In the genomic region with DNA sequence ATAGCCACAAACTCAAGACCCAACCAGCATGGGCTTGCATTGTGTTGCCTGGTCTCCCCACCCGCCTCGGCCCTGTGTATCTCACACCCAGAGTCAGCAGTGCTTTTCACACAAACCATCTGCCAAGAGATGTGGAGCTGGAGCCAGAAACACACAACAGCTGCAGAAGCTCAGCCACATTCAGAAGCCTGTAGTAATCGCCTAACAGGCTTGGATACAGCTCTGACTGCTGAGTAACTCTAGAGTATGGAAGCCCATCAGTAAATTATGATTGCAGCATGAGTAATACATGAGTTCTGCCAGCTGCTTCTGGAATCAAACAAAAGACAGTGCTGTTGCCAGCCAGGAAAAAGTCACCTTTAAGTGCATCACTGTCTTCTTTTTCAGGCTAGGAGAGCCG, we compare ENCODE assay signal across 9 cellular contexts. TPM values are rescaled to one million over a fixed set of nuclear protein-coding genes. Genes with fewer than 3 reads are reported as not detected.
DNase-seq lines count a peak whose midpoint lies in the region; ATAC-seq and TF ChIP-seq lines count a peak whose summit lies in the region.
"Had no signal": no experiment of that assay in that cellular context is flagged by ENCODE, and none has a peak within 500 bp of the region (broad histone marks: within the 10 kb centered on the region; RNA-seq: fewer than 3 reads in every experiment).

No MANE protein-coding gene starts in this region.

- intact Hi-C loops in mucosa of descending colon (cut with DNase I, micrococcal nuclease): no loop called here

- H3K4me3 ChIP-seq in AG04449 (ENCODE audit: low read depth, low read length): no peak overlapping the region
- H3K4me3 ChIP-seq in mucosa of descending colon: no peak overlapping the region
- H3K4me3 ChIP-seq in BE2C (ENCODE audit: low read depth, low read length): no peak overlapping the region

- H3K4me3 Mint-ChIP-seq in stimulated activated effector memory CD8-positive, alpha-beta T cell treated with anti-CD3 and anti-CD28 coated beads, Interleukin-12 subunit alpha, Interleukin-12 subunit beta, amount 100 ng/mL, for 72 hours: no peak overlapping the region

- CTCF ChIA-PET in AG04449 (lab: Yijun Ruan, JAX): interaction anchor here (1.1 to 2.5 kb wide), 2 partner anchors 12 to 152 kb away, joined by 3 to 9 read pairs; no protein-coding TSS in a partner anchor

- no peaks in the 10 kb centered on the region for H3K9me3 Mint-ChIP-seq in stimulated activated effector memory CD8-positive, alpha-beta T cell treated with anti-CD3 and anti-CD28 coated beads, Interleukin-12 subunit alpha, Interleukin-12 subunit beta, amount 100 ng/mL, for 72 hours

- H3K4me1 ChIP-seq in mucosa of descending colon (ENCODE audit: low read depth) (peaks cover 6% of the 10 kb centered on the region), BE2C (no peaks in the 10 kb centered on the region)

- TF ChIP-seq POLR2A in erythroblast (IDR thresholded peaks at IDR 0.05; ENCODE audit: low read length): no peak

- H3K27ac Mint-ChIP-seq in stimulated activated effector memory CD8-positive, alpha-beta T cell treated with anti-CD3 and anti-CD28 coated beads, Interleukin-12 subunit alpha, Interleukin-12 subunit beta, amount 100 ng/mL, for 72 hours: no peak overlapping the region

- no peaks in the 10 kb centered on the region for H3K4me1 Mint-ChIP-seq in stimulated activated effector memory CD8-positive, alpha-beta T cell treated with anti-CD3 and anti-CD28 coated beads, Interleukin-12 subunit alpha, Interleukin-12 subunit beta, amount 100 ng/mL, for 72 hours

- TF ChIP-seq CTCF in AG04449 (IDR thresholded peaks at IDR 0.05; ENCODE audit: insufficient read depth, low read length, missing control alignments) (no peak), mucosa of descending colon (IDR thresholded peaks at IDR 0.05) (no peak), BE2C (IDR thresholded peaks at IDR 0.05; ENCODE audit: low read depth, low read length) (no peak)

- H3K9me3 ChIP-seq in mucosa of descending colon (no peaks in the 10 kb centered on the region), BE2C (no peaks in the 10 kb centered on the region; the same call in 1 of the 2 replicates)

- H3K36me3 ChIP-seq in mucosa of descending colon (ENCODE audit: low read depth): no peaks in the 10 kb centered on the region
- no peaks in the 10 kb centered on the region for H3K36me3 ChIP-seq in BE2C

- POLR2A ChIA-PET in AG04449 (lab: Yijun Ruan, JAX): interaction anchor here (0.9 to 1.2 kb wide), 4 partner anchors 30 to 92 kb away, joined by 3 to 7 read pairs (median 4); no protein-coding TSS in a partner anchor

- ATAC-seq in mucosa of descending colon: peak; percentile 91
- ATAC-seq in stimulated activated effector memory CD8-positive, alpha-beta T cell treated with anti-CD3 and anti-CD28 coated beads, Interleukin-12 subunit alpha, Interleukin-12 subunit beta, amount 100 ng/mL, for 72 hours: no peak

- H3K27me3 ChIP-seq in BE2C: no peaks in the 10 kb centered on the region

- no peaks in the 10 kb centered on the region for H3K36me3 Mint-ChIP-seq in stimulated activated effector memory CD8-positive, alpha-beta T cell treated with anti-CD3 and anti-CD28 coated beads, Interleukin-12 subunit alpha, Interleukin-12 subunit beta, amount 100 ng/mL, for 72 hours

- DNase-seq in AG04449 (ENCODE audit: low read depth, low spot score): peak; percentile 74
- peak; percentile 66 for DNase-seq in NCI-H1092 treated with DMSO at 0.1 percent for 48 hours (lab: John Stamatoyannopoulos, UW)
- peak; percentile 61 to 94 for DNase-seq in dermis microvascular lymphatic vessel endothelial cell (ENCODE audit: low read depth in 2 of 2)
- peak; percentile 44 to 53 (median 50) for DNase-seq in mucosa of descending colon
- DNase-seq in BE2C: no peak
- DNase-seq in stimulated activated effector memory CD8-positive, alpha-beta T cell treated with anti-CD3 and anti-CD28 coated beads, Interleukin-12 subunit alpha, Interleukin-12 subunit beta, amount 100 ng/mL, for 72 hours (ENCODE audit: low spot score in 2 of 2): no peak
- DNase-seq in erythroblast (lab: John Stamatoyannopoulos, UW): no peak
- DNase-seq in activated T-cell treated with anti-CD3 and anti-CD28 coated beads, Interleukin-2, amount 50 U/mL, for 48 hours: no peak
- DNase-seq: SIG-M5 had no signal

RNA-seq across cellular contexts. Expression of a gene that starts 16.0 kb away (rescaled TPM):
- 147 and 167 TPM in 2 replicates for total RNA-seq in dermis microvascular lymphatic vessel endothelial cell
- total RNA-seq in mucosa of descending colon: 1 to 10 TPM; 2.6 to 7.2 (median 3.9) TPM
- 0.28 TPM for polyA plus RNA-seq in BE2C (2012; ENCODE audit: insufficient read depth, insufficient read length, low read depth)

Comparison
In these comparisons a context has a peak if more than half of its experiments do, and no peak if none do; other contexts are left out.
1. DNase-seq: peak in AG04449 (single experiment), NCI-H1092 treated with DMSO at 0.1 percent for 48 hours (single experiment), dermis microvascular lymphatic vessel endothelial cell (2 of 2) and mucosa of descending colon (3 of 3); none in BE2C (single experiment), stimulated activated effector memory CD8-positive, alpha-beta T cell treated with anti-CD3 and anti-CD28 coated beads, Interleukin-12 subunit alpha, Interleukin-12 subunit beta, amount 100 ng/mL, for 72 hours (0 of 2), erythroblast (0 of 2) and activated T-cell treated with anti-CD3 and anti-CD28 coated beads, Interleukin-2, amount 50 U/mL, for 48 hours (0 of 2).
2. RNA of a gene that starts 16.0 kb away (total RNA-seq): 147 to 167 TPM in dermis microvascular lymphatic vessel endothelial cell; 2.6 to 7.2 TPM in mucosa of descending colon; every median in the first group is over 10 times any median in the second.